ENCODE assay signal across 2 cellular contexts in the genomic region with DNA sequence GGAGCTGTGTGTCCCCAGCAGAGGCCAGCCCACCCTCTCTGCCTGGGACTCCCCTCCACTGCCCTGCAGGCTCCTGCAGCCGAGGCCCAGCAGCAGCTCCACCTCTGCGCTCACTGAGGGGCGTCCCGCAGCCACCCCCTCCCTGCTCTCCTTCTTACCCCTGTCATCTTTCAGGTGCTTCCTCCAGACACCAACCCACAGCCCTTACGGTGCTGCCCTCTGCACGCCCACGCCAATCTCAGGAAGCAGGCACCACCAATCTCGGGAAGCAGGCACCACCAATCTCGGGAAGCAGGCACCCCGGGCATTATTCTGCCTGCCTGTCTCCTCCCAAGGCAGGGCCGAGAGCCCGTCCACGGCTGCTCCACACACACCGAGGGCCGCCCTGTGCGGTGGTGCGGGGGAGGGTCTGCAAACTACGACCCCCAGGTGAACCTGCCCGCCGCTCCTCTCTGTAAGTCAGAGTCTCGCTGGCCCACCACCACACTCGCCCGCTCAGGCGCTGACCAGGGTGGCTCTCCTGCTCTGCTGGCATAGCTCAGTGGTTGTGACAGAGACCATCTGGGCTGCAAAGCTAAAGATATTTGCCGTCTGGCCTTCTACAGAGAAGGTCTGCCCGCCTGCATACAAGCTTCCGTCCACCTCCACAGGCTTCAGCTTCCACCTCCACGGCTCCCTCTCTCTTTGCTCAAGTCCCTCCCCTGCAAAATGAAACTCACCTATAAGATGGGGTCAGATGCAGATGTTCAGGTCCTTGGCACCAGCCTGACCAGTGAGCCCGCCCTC.
A peak's percentile ranks its signal among the peaks of the same experiment; 100 is the strongest.
TF ChIP-seq lines count a peak whose summit lies in the region.

No MANE protein-coding gene starts in this region.

TF ChIP-seq in GM12891, 5 proteins besides CTCF, POLR2A, EP300 and RAD21:
- TF ChIP-seq TAF1 (IDR thresholded peaks at IDR 0.05; ENCODE audit: low read depth, low read length) = no peak
- TF ChIP-seq PAX5 (IDR thresholded peaks at IDR 0.05; ENCODE audit: insufficient read depth, low read length, severe bottlenecking) = no peak
- TF ChIP-seq POU2F2 (IDR thresholded peaks at IDR 0.05; ENCODE audit: low read depth, low read length) = no peak
- TF ChIP-seq SPI1 (IDR thresholded peaks at IDR 0.05; ENCODE audit: low read depth, low read length) = no peak
- no peak for TF ChIP-seq POLR2AphosphoS5 (IDR thresholded peaks at IDR 0.05; ENCODE audit: low read depth, low read length)

TF ChIP-seq in GM12878, 131 proteins besides CTCF, POLR2A, EP300 and RAD21:
- TF ChIP-seq GATAD2B (conservative IDR thresholded peaks at IDR 0.05; ENCODE audit: low read depth) (no peak), EED (IDR thresholded peaks at IDR 0.05; ENCODE audit: low read depth) (peak; percentile 15; the same call in 1 of the 2 replicates), RUNX3 (IDR thresholded peaks at IDR 0.05; ENCODE audit: low read length) (0 out of 2 replicates have a peak, but pooled peaks have one; percentile 14), TAF1 (IDR thresholded peaks at IDR 0.05; ENCODE audit: borderline replicate concordance, low read depth, low read length) (no peak), NR2F1 (conservative IDR thresholded peaks at IDR 0.05) (0 out of 2 replicates have a peak, but pooled peaks have one; percentile 2), MTA3 (IDR thresholded peaks at IDR 0.05; ENCODE audit: borderline replicate concordance, low read length) (0 out of 2 replicates have a peak, but pooled peaks have one; percentile 1), KLF5 (IDR thresholded peaks at IDR 0.05; ENCODE audit: partially characterized antibody) (no peak), ATF3 (IDR thresholded peaks at IDR 0.05; ENCODE audit: borderline replicate concordance, extremely low read depth, low read depth, low read length) (no peak), EGR1 (IDR thresholded peaks at IDR 0.05; ENCODE audit: borderline replicate concordance in 1 of 2, low read depth in 2 of 2, low read length in 2 of 2) (peak in 1 of 2 experiments; percentile 48; a peak in 1 of 3 replicates)
